Comparison of ENCODE assay signal across 9 cellular contexts in the genomic region with DNA sequence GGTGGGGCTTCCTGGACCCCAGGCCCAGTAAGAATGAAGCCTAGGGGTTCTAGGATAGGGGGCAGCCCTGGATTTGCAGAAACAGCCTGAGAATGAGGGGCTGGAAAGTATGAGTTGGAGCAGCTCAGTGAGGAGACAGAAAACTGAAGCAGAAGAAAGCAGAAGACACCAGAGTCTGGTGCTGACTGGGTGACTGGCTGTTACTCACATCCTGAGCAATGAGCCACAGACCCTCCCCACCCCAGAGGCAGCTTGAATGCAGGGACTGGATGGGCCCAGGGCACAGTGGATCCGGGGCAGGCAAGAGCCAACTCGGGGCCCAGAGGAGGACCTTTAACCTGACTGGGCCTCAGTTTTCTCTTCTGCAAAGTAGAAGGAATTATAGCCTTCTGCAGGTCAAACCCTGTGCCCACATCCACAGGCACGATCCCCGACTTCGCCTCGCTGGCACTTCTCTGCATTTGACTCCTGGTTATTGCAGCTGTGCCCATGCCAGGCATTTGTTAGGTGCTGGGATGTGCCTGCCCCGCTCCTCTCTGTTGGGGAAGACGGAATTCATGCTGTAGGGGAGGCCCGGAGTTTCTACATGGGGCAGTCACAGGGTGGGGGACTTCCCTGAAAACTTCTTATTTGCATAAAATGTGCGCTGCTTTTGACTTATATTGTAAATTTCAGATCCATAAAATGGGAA. TPM values are rescaled to one million over a fixed set of nuclear protein-coding genes. Genes with fewer than 3 reads are reported as not detected.
A peak's percentile ranks its signal among the peaks of the same experiment; 100 is the strongest.
DNase-seq lines count a peak whose midpoint lies in the region; ATAC-seq lines count a peak whose summit lies in the region.
"Had no signal": no experiment of that assay in that cellular context is flagged by ENCODE, and none has a peak within 500 bp of the region (broad histone marks: within the 10 kb centered on the region; RNA-seq: fewer than 3 reads in every experiment).

No MANE protein-coding gene starts in this region.

- no peaks in the 10 kb centered on the region for H3K27me3 ChIP-seq in aorta (ENCODE audit: control insufficient read depth in 1 of 2, insufficient read depth in 2 of 2, low read length in 1 of 2)

- no peaks in the 10 kb centered on the region for H3K4me1 ChIP-seq in aorta (ENCODE audit: control insufficient read depth in 1 of 2, insufficient read depth in 2 of 2, low read length in 2 of 2)

- H3K36me3 Mint-ChIP-seq in activated T-cell treated with anti-CD3 and anti-CD28 coated beads, Interleukin-2, amount 50 U/mL, for 24 hours (ENCODE audit: low read depth): no peaks in the 10 kb centered on the region
- no peaks in the 10 kb centered on the region for H3K36me3 Mint-ChIP-seq in T-helper 17 cell (ENCODE audit: low read depth)

- H3K4me1 Mint-ChIP-seq in activated T-cell treated with anti-CD3 and anti-CD28 coated beads, Interleukin-2, amount 50 U/mL, for 24 hours (ENCODE audit: low read depth): peaks cover 9% of the 10 kb centered on the region
- peaks cover 2% of the 10 kb centered on the region for H3K4me1 Mint-ChIP-seq in T-helper 17 cell

- H3K36me3 ChIP-seq in aorta (ENCODE audit: control insufficient read depth in 1 of 2, insufficient read depth in 2 of 2, low read length in 1 of 2): no peaks in the 10 kb centered on the region

- no peaks in the 10 kb centered on the region for H3K27me3 Mint-ChIP-seq in activated T-cell treated with anti-CD3 and anti-CD28 coated beads, Interleukin-2, amount 50 U/mL, for 24 hours
- H3K27me3 Mint-ChIP-seq in T-helper 17 cell: peaks cover 33% of the 10 kb centered on the region

- intact Hi-C loops in aorta (cut with DNase I): no loop called here

- no peak overlapping the region for H3K4me3 ChIP-seq in aorta (ENCODE audit: low read length in 2 of 2)

- H3K9me3 Mint-ChIP-seq in activated T-cell treated with anti-CD3 and anti-CD28 coated beads, Interleukin-2, amount 50 U/mL, for 24 hours: no peaks in the 10 kb centered on the region

- ATAC-seq in HG02852 (IDR thresholded peaks at IDR 0.05; ENCODE audit: unreplicated experiment) (peak; percentile 48), T-helper 17 cell (no peak), aorta (ENCODE audit: low FRiP score) (no peak)
- peak; percentile 79 for ATAC-seq in stimulated activated naive CD8-positive, alpha-beta T cell treated with anti-CD3 and anti-CD28 coated beads, Interleukin-15, Interleukin-2, amounts not matched to agents 100 U/mL and 50 U/mL, for 24 hours

- DNase-seq in activated T-cell treated with anti-CD3 and anti-CD28 coated beads, Interleukin-2, amount 50 U/mL, for 24 hours: no peak
- DNase-seq in activated T-cell treated with anti-CD3 and anti-CD28 coated beads, Interleukin-2, amount 50 U/mL, for 1 hour: no peak
- DNase-seq in amniotic epithelial cell (ENCODE audit: low read depth) (peak; percentile 15), T-helper 17 cell (no peak), NCI-H524 (lab: John Stamatoyannopoulos, UW) (no peak), aorta (no peak)
- DNase-seq in stimulated activated naive CD8-positive, alpha-beta T cell treated with anti-CD3 and anti-CD28 coated beads, Interleukin-15, Interleukin-2, amounts not matched to agents 100 U/mL and 50 U/mL, for 24 hours: peak; percentile 16
- DNase-seq: foreskin melanocyte had no signal

- H3K9me3 ChIP-seq in T-helper 17 cell (ENCODE audit: control insufficient read depth, low read length, poor library complexity, severe bottlenecking) (no peaks in the 10 kb centered on the region), aorta (ENCODE audit: control insufficient read depth, low read length) (no peaks in the 10 kb centered on the region)

- 95 to 97% methylated on average over 10 of the region's 10 CpGs for WGBS in aorta, 2 donors

- H3K27ac ChIP-seq in aorta (ENCODE audit: low read depth in 1 of 2, low read length in 2 of 2): no peak overlapping the region

- no peak overlapping the region for H3K4me3 Mint-ChIP-seq in activated T-cell treated with anti-CD3 and anti-CD28 coated beads, Interleukin-2, amount 50 U/mL, for 24 hours
- no peak overlapping the region for H3K4me3 Mint-ChIP-seq in T-helper 17 cell

- H3K27ac Mint-ChIP-seq in activated T-cell treated with anti-CD3 and anti-CD28 coated beads, Interleukin-2, amount 50 U/mL, for 24 hours: peak overlapping the region; percentile 18
- H3K27ac Mint-ChIP-seq in T-helper 17 cell: no peak overlapping the region

RNA-seq across cellular contexts. Expression of a gene that starts 8.5 kb away (rescaled TPM):
- total RNA-seq in T-helper 17 cell (under 1 TPM; 0.10 to 0.13 TPM), aorta (10 to 100 TPM in 1 of 2 donors, 1 to 10 TPM in 1; 8.0 to 20.3 TPM)
- polyA plus RNA-seq in aorta: 1 to 10 TPM; 1.9 to 4.6 TPM

Comparison
In these comparisons a context has a peak if more than half of its experiments do, and no peak if none do; other contexts are left out.
1. DNase-seq: peak in amniotic epithelial cell (single experiment) and stimulated activated naive CD8-positive, alpha-beta T cell treated with anti-CD3 and anti-CD28 coated beads, Interleukin-15, Interleukin-2, amounts not matched to agents 100 U/mL and 50 U/mL, for 24 hours (single experiment); none in activated T-cell treated with anti-CD3 and anti-CD28 coated beads, Interleukin-2, amount 50 U/mL, for 24 hours (single experiment), activated T-cell treated with anti-CD3 and anti-CD28 coated beads, Interleukin-2, amount 50 U/mL, for 1 hour (single experiment), T-helper 17 cell (0 of 3), NCI-H524 (0 of 2) and aorta (0 of 2).
2. ATAC-seq: peak in HG02852 (single experiment) and stimulated activated naive CD8-positive, alpha-beta T cell treated with anti-CD3 and anti-CD28 coated beads, Interleukin-15, Interleukin-2, amounts not matched to agents 100 U/mL and 50 U/mL, for 24 hours (single experiment); none in T-helper 17 cell (single experiment) and aorta (single experiment).
3. RNA of a gene that starts 8.5 kb away (total RNA-seq): 8.0 to 20.3 TPM in aorta; 0.10 to 0.13 TPM in T-helper 17 cell; every median in the first group is over 4 times any median in the second.